11 cellular contexts compared by ENCODE assay signal in genomic region chr16:2775317-2775716, GRCh38. TPM values are rescaled to one million over a fixed set of nuclear protein-coding genes. Genes with fewer than 3 reads are reported as not detected.
DNase-seq lines count a peak whose midpoint lies in the region; ATAC-seq and TF ChIP-seq lines count a peak whose summit lies in the region.
"Had no signal": no experiment of that assay in that cellular context is flagged by ENCODE, and none has a peak within 500 bp of the region (broad histone marks: within the 10 kb centered on the region; RNA-seq: fewer than 3 reads in every experiment).

No MANE protein-coding gene starts in this region.

- H3K4me1 Mint-ChIP-seq in activated CD8-positive, alpha-beta memory T cell treated with anti-CD3 and anti-CD28 coated beads, Interleukin-2, amount 10 ng/mL, durations not matched to agents 7 days and 5 days: peaks cover 24% of the 10 kb centered on the region

- H3K9me3 ChIP-seq in PC-9 (ENCODE audit: insufficient read depth, low read depth) (no peaks in the 10 kb centered on the region), gastrocnemius medialis (no peaks in the 10 kb centered on the region), prostate gland (no peaks in the 10 kb centered on the region)
- H3K9me3 ChIP-seq: ovary had no signal

- H3K79me2 ChIP-seq in PC-9 (ENCODE audit: low read depth): peaks cover 51% of the 10 kb centered on the region

- BruUV-seq in PC-9 (replicated peaks; lab: Mats Ljungman, UMichigan): no TSS peak

- 65% methylated on average over 6 of the region's 6 CpGs for WGBS in prostate gland

- peaks cover 28% of the 10 kb centered on the region for H4K20me1 ChIP-seq in PC-9 (ENCODE audit: insufficient read depth)

- H3K4me2 ChIP-seq in PC-9: peak overlapping the region; percentile 99

- DNase-seq in activated CD8-positive, alpha-beta memory T cell treated with anti-CD3 and anti-CD28 coated beads, Interleukin-2, amount 10 ng/mL, durations not matched to agents 7 days and 5 days: no peak
- no peak for DNase-seq in activated CD8-positive, alpha-beta memory T cell treated with anti-CD3 and anti-CD28 coated beads for 24 hours
- DNase-seq in PC-9: no peak
- DNase-seq in epithelial cell of prostate (ENCODE audit: low read depth, low spot score): no peak
- no peak for DNase-seq in gastrocnemius medialis
- no peak for DNase-seq in prostate gland (ENCODE audit: low spot score)
- DNase-seq in NCI-H2196 (lab: John Stamatoyannopoulos, UW; ENCODE audit: unreplicated experiment): no peak
- DNase-seq: activated CD4-positive, alpha-beta T cell treated with anti-CD3 and anti-CD28 coated beads, Interleukin-2, amount 50 U/mL, for 1 hour; caudate nucleus had no signal

- peak overlapping the region; percentile 52 for H3K27ac Mint-ChIP-seq in activated CD8-positive, alpha-beta memory T cell treated with anti-CD3 and anti-CD28 coated beads, Interleukin-2, amount 10 ng/mL, durations not matched to agents 7 days and 5 days

- TF ChIP-seq CTCF in PC-9 (conservative IDR thresholded peaks at IDR 0.05) (no peak), gastrocnemius medialis (IDR thresholded peaks at IDR 0.05 in 4 of 5, conservative IDR thresholded peaks at IDR 0.05 in 1 of 5) (no peak), prostate gland (IDR thresholded peaks at IDR 0.05) (no peak)

- no peak overlapping the region for H2AFZ ChIP-seq in PC-9

- H3K27ac ChIP-seq in PC-9 (no peak overlapping the region; the same call in 1 of the 2 replicates), epithelial cell of prostate (peak overlapping the region; percentile 68), gastrocnemius medialis (peak overlapping the region in 3 of 4 donors; percentile 100), prostate gland (no peak overlapping the region)
- H3K27ac ChIP-seq: ovary had no signal

- in situ Hi-C loops in gastrocnemius medialis (cut with MboI; ENCODE audit: low sequenced_read_pairs in 4 of 4): no loop called here

- peaks cover 62% of the 10 kb centered on the region for H3F3A ChIP-seq in PC-9 (ENCODE audit: insufficient read depth, low read depth)

- H3K27me3 ChIP-seq in PC-9 (ENCODE audit: insufficient read depth, low read depth) (no peaks in the 10 kb centered on the region), gastrocnemius medialis (no peaks in the 10 kb centered on the region), prostate gland (replicated peaks; ENCODE audit: insufficient read depth) (no peaks in the 10 kb centered on the region)
- H3K27me3 ChIP-seq: ovary had no signal

- H3K36me3 Mint-ChIP-seq in activated CD8-positive, alpha-beta memory T cell treated with anti-CD3 and anti-CD28 coated beads, Interleukin-2, amount 10 ng/mL, durations not matched to agents 7 days and 5 days: peaks cover 16% of the 10 kb centered on the region

- no peak for ATAC-seq in activated CD8-positive, alpha-beta memory T cell treated with anti-CD3 and anti-CD28 coated beads, Interleukin-2, amount 10 ng/mL, durations not matched to agents 7 days and 5 days
- no peak for ATAC-seq in gastrocnemius medialis
- no peak for ATAC-seq in GM21367 (IDR thresholded peaks at IDR 0.05; ENCODE audit: unreplicated experiment)

- no peak for TF ChIP-seq POLR2A in gastrocnemius medialis (IDR thresholded peaks at IDR 0.05)
- no peak for TF ChIP-seq POLR2A in prostate gland (IDR thresholded peaks at IDR 0.05)

- no peaks in the 10 kb centered on the region for H3K27me3 Mint-ChIP-seq in activated CD8-positive, alpha-beta memory T cell treated with anti-CD3 and anti-CD28 coated beads, Interleukin-2, amount 10 ng/mL, durations not matched to agents 7 days and 5 days

- intact Hi-C loops in PC-9 (cut with micrococcal nuclease; ENCODE audit: unreplicated experiment): loop anchor here (5.0 kb wide), 1 partner anchor 42 kb away; the partner anchor contains the start of gene PRSS21
- intact Hi-C loops in gastrocnemius medialis (cut with DNase I; ENCODE audit: low total_unique reads): loop anchor here (5.0 kb wide), 1 partner anchor 92 kb away; no protein-coding TSS in a partner anchor
- intact Hi-C loops in prostate gland (cut with DNase I): loop anchor here (5.0 kb wide), 1 partner anchor 92 kb away; no protein-coding TSS in a partner anchor

- H3K9me3 Mint-ChIP-seq in activated CD8-positive, alpha-beta memory T cell treated with anti-CD3 and anti-CD28 coated beads, Interleukin-2, amount 10 ng/mL, durations not matched to agents 7 days and 5 days (ENCODE audit: low read depth): no peaks in the 10 kb centered on the region

- peaks cover 20% of the 10 kb centered on the region for H3K4me1 ChIP-seq in PC-9 (replicated peaks; ENCODE audit: insufficient read depth)
- H3K4me1 ChIP-seq in gastrocnemius medialis: peaks cover 23 to 31% of the 10 kb centered on the region in 2 donors
- H3K4me1 ChIP-seq in prostate gland (replicated peaks): peaks cover 7% of the 10 kb centered on the region

- CTCF ChIA-PET in activated CD8-positive, alpha-beta memory T cell treated with anti-CD3 and anti-CD28 coated beads, Interleukin-2, amount 10 ng/mL, durations not matched to agents 7 days and 5 days (lab: Charles Lee): interaction anchor here (1.5 to 2.4 kb wide), 3 partner anchors 22 to 151 kb away, joined by 6 to 7 read pairs (median 6); no protein-coding TSS in a partner anchor
- CTCF ChIA-PET in PC-9 (lab: Charles Lee): no interaction called here

- POLR2A ChIA-PET in PC-9 (lab: Charles Lee; ENCODE audit: unreplicated experiment): interaction anchor here (0.7 to 0.9 kb wide), 2 partner anchors 24 to 93 kb away, joined by 3 to 5 read pairs; partner anchors contain the start of gene KCTD5

- no peaks in the 10 kb centered on the region for H3K9me2 ChIP-seq in PC-9 (ENCODE audit: insufficient read depth)

- H3K36me3 ChIP-seq in PC-9 (ENCODE audit: low read depth): 0 out of 2 replicates have a peak, but pooled peaks cover 4% of the 10 kb centered on the region
- H3K36me3 ChIP-seq in gastrocnemius medialis: peaks cover 8 to 38% of the 10 kb centered on the region in 2 donors
- H3K36me3 ChIP-seq in prostate gland: peaks cover 8 to 18% of the 10 kb centered on the region in 2 donors
- H3K36me3 ChIP-seq: ovary had no signal

- H3K4me3 ChIP-seq in PC-9 (no peak overlapping the region; the same call in 1 of the 2 replicates), gastrocnemius medialis (no peak overlapping the region), prostate gland (no peak overlapping the region)

- H3K4me3 Mint-ChIP-seq in activated CD8-positive, alpha-beta memory T cell treated with anti-CD3 and anti-CD28 coated beads, Interleukin-2, amount 10 ng/mL, durations not matched to agents 7 days and 5 days: no peak overlapping the region

RNA-seq across cellular contexts. Expression of gene ELOB, which starts 1.8 kb away (rescaled TPM):
- total RNA-seq in activated CD8-positive, alpha-beta memory T cell treated with anti-CD3 and anti-CD28 coated beads, Interleukin-2, amount 10 ng/mL, durations not matched to agents 7 days and 5 days: 100 to 1,000 TPM; 260 to 318 TPM
- total RNA-seq in PC-9 (2021) (259 and 401 TPM in 2 replicates), gastrocnemius medialis (100 to 1,000 TPM; 216 to 970 (median 375) TPM), prostate gland (100 to 1,000 TPM; 318 to 496 TPM)

RNA-seq across cellular contexts. Expression of gene PRSS33, which starts 12.0 kb away (rescaled TPM):
- total RNA-seq in activated CD8-positive, alpha-beta memory T cell treated with anti-CD3 and anti-CD28 coated beads, Interleukin-2, amount 10 ng/mL, durations not matched to agents 7 days and 5 days: not detected
- 0.23 and 0.33 TPM in 2 replicates for total RNA-seq in PC-9 (2021)
- total RNA-seq in gastrocnemius medialis: not detected
- total RNA-seq in prostate gland: not detected

RNA-seq across cellular contexts. Expression of gene SRRM2, which starts 22.9 kb away (rescaled TPM):
- total RNA-seq in activated CD8-positive, alpha-beta memory T cell treated with anti-CD3 and anti-CD28 coated beads, Interleukin-2, amount 10 ng/mL, durations not matched to agents 7 days and 5 days: 100 to 1,000 TPM; 631 to 651 TPM
- 679 and 746 TPM in 2 replicates for total RNA-seq in PC-9 (2021)
- 100 to 1,000 TPM; 151 to 205 (median 164) TPM for total RNA-seq in gastrocnemius medialis
- 100 to 1,000 TPM; 287 to 714 TPM for total RNA-seq in prostate gland

RNA-seq across cellular contexts. Expression of gene PRSS41, which starts 23.0 kb away (rescaled TPM):
- not detected for total RNA-seq in activated CD8-positive, alpha-beta memory T cell treated with anti-CD3 and anti-CD28 coated beads, Interleukin-2, amount 10 ng/mL, durations not matched to agents 7 days and 5 days
- not detected in 2 replicates for total RNA-seq in PC-9 (2021)
- total RNA-seq in gastrocnemius medialis: not detected
- total RNA-seq in prostate gland: not detected

RNA-seq across cellular contexts. Expression of gene PRSS21, which starts 41.7 kb away (rescaled TPM):
- total RNA-seq in activated CD8-positive, alpha-beta memory T cell treated with anti-CD3 and anti-CD28 coated beads, Interleukin-2, amount 10 ng/mL, durations not matched to agents 7 days and 5 days: 10 to 100 TPM in 1 of 2 experiments, 1 to 10 TPM in 1; 6.0 to 10.3 TPM
- total RNA-seq in PC-9 (2021) (61.2 and 77.4 TPM in 2 replicates), gastrocnemius medialis (not detected), prostate gland (10 to 100 TPM; 33.5 to 50.6 TPM)

Comparison
In these comparisons a context has a peak if more than half of its experiments do, and no peak if none do; other contexts are left out.
1. H3K27ac ChIP-seq: peak in epithelial cell of prostate (single experiment) and gastrocnemius medialis (3 of 4); none in PC-9 (single experiment) and prostate gland (0 of 2).